26 cellular contexts compared by ENCODE assay signal in the genomic region with DNA sequence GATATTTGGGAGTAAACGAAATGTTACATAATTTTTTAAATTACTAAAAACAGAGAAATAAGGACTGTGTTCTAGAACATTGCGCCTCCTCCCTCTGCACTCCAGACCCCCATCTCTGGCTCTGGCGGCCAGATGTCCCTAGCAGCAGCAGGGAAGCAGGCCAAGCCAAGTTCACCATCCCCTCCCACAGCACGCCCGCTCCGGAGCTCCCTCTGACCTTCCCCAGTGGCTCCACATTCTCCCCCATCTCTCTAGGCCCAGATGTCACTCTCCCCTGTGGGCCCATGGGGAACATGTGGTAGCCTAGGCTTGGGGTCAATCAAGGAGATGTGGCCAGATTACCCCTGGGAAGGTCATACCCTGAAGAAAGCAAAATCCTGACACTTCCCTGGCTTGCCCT. TPM values are rescaled to one million over a fixed set of nuclear protein-coding genes. Genes with fewer than 3 reads are reported as not detected.
DNase-seq lines count a peak whose midpoint lies in the region; ATAC-seq, FAIRE-seq and TF ChIP-seq lines count a peak whose summit lies in the region.
"Had no signal": no experiment of that assay in that cellular context is flagged by ENCODE, and none has a peak within 500 bp of the region (broad histone marks: within the 10 kb centered on the region; RNA-seq: fewer than 3 reads in every experiment).

No MANE protein-coding gene starts in this region.

- no peaks in the 10 kb centered on the region for H3K79me2 ChIP-seq in astrocyte (ENCODE audit: insufficient read depth, low read length)

- H3K27me3 ChIP-seq in right atrium auricular region (no peaks in the 10 kb centered on the region), astrocyte (ENCODE audit: insufficient read depth, low read length) (peaks cover 15% of the 10 kb centered on the region)
- H3K27me3 ChIP-seq: BLaER1 had no signal

- H3K4me3 ChIP-seq in right atrium auricular region = no peak overlapping the region
- no peak overlapping the region for H3K4me3 ChIP-seq in astrocyte (ENCODE audit: insufficient read depth, low read depth, low read length)
- H3K4me3 ChIP-seq: BLaER1, HAP-1, K562 had no signal

- H3K36me3 Mint-ChIP-seq in astrocyte (ENCODE audit: low read depth, unreplicated experiment) (no peaks in the 10 kb centered on the region), T-helper 17 cell (ENCODE audit: low read depth) (peaks cover 6% of the 10 kb centered on the region)
- H3K36me3 Mint-ChIP-seq: CD4-positive, CD25-positive, alpha-beta regulatory T cell had no signal

- FAIRE-seq in astrocyte (lab: Jason Lieb, UNC) (no peak), GM19239 (lab: Jason Lieb, UNC) (no peak)
- FAIRE-seq: GM18507, HTR-8/SVneo, K562 had no signal

- H4K20me1 ChIP-seq in astrocyte (ENCODE audit: insufficient read depth, low read length) = no peaks in the 10 kb centered on the region
- H4K20me1 ChIP-seq: BLaER1 had no signal

- peaks cover 60% of the 10 kb centered on the region for H3K27me3 Mint-ChIP-seq in astrocyte (ENCODE audit: low read depth, unreplicated experiment)
- peaks cover 42% of the 10 kb centered on the region for H3K27me3 Mint-ChIP-seq in T-helper 17 cell

- ATAC-seq in Right ventricle myocardium inferior (no peak), left lobe of liver (no peak), HG03439 (IDR thresholded peaks at IDR 0.05; ENCODE audit: unreplicated experiment) (no peak), T-helper 17 cell (no peak)
- ATAC-seq: K562, Panc1 had no signal

- peaks cover 5% of the 10 kb centered on the region for H3K9me3 Mint-ChIP-seq in astrocyte (ENCODE audit: unreplicated experiment)
- H3K9me3 Mint-ChIP-seq: CD4-positive, CD25-positive, alpha-beta regulatory T cell; HFFc6 had no signal

- peak; percentile 60 for DNase-seq in Right ventricle myocardium inferior (ENCODE audit: missing footprints)
- DNase-seq in right atrium auricular region (ENCODE audit: low spot score) = no peak
- no peak for DNase-seq in astrocyte (ENCODE audit: low read depth)
- peak; percentile 40 for DNase-seq in left lobe of liver (ENCODE audit: low spot score)
- no peak for DNase-seq in T-helper 17 cell
- DNase-seq in GM19239 (ENCODE audit: insufficient read length, low spot score) = no peak
- DNase-seq: CD4-positive, CD25-positive, alpha-beta regulatory T cell; DMS53; GOT3; HFFc6; Kasumi-1; NCI-H1105; NCI-H1436 treated with DMSO at 0.1 percent for 48 hours; NCI-H187 treated with DMSO at 0.1 percent for 48 hours; NCI-H2171 treated with DMSO at 0.1 percent for 48 hours; NCI-H524 treated with DMSO at 0.1 percent for 48 hours; SHP77 treated with DMSO at 0.1 percent for 48 hours had no signal

- H3K36me3 ChIP-seq in right atrium auricular region (no peaks in the 10 kb centered on the region), astrocyte (ENCODE audit: insufficient read depth, low read length) (no peaks in the 10 kb centered on the region)
- H3K36me3 ChIP-seq: BLaER1, HAP-1 had no signal

- H2AFZ ChIP-seq in astrocyte (ENCODE audit: low read depth, low read length) = no peak overlapping the region

- no peak overlapping the region for H3K4me2 ChIP-seq in astrocyte (ENCODE audit: low read length)
- H3K4me2 ChIP-seq: BLaER1 had no signal

- no peak overlapping the region for H3K9ac ChIP-seq in astrocyte (ENCODE audit: low read length)
- H3K9ac ChIP-seq: BLaER1 had no signal

- H3K4me1 ChIP-seq in right atrium auricular region (peaks cover 0 to 9% of the 10 kb centered on the region in 2 donors), astrocyte (ENCODE audit: insufficient read depth, low read length) (no peaks in the 10 kb centered on the region)
- H3K4me1 ChIP-seq: HAP-1 had no signal

- H3K27ac Mint-ChIP-seq in astrocyte (ENCODE audit: unreplicated experiment) = peak overlapping the region; percentile 20
- H3K27ac Mint-ChIP-seq in T-helper 17 cell = no peak overlapping the region
- H3K27ac Mint-ChIP-seq: CD4-positive, CD25-positive, alpha-beta regulatory T cell; HFFc6 had no signal

- H3K27ac ChIP-seq in right atrium auricular region = no peak overlapping the region
- no peak overlapping the region for H3K27ac ChIP-seq in astrocyte (ENCODE audit: low read depth, low read length)
- H3K27ac ChIP-seq: BLaER1, RWPE1 had no signal

- H3K4me3 Mint-ChIP-seq in astrocyte (ENCODE audit: unreplicated experiment) (no peak overlapping the region), T-helper 17 cell (no peak overlapping the region)
- H3K4me3 Mint-ChIP-seq: CD4-positive, CD25-positive, alpha-beta regulatory T cell; HFFc6 had no signal

- TF ChIP-seq CTCF in right atrium auricular region (IDR thresholded peaks at IDR 0.05) = no peak
- no peak for TF ChIP-seq CTCF in astrocyte (IDR thresholded peaks at IDR 0.05; ENCODE audit: insufficient read depth, low read depth, low read length)

- intact Hi-C loops in Right ventricle myocardium inferior (cut with DNase I) = no loop called here

- H3K9me3 ChIP-seq in right atrium auricular region = no peaks in the 10 kb centered on the region
- no peaks in the 10 kb centered on the region for H3K9me3 ChIP-seq in astrocyte (ENCODE audit: insufficient read depth, low read depth, low read length)
- H3K9me3 ChIP-seq in T-helper 17 cell (ENCODE audit: control insufficient read depth, low read length, poor library complexity, severe bottlenecking) = no peaks in the 10 kb centered on the region
- H3K9me3 ChIP-seq: BLaER1, HAP-1 had no signal

- no peaks in the 10 kb centered on the region for H3K4me1 Mint-ChIP-seq in astrocyte (ENCODE audit: low read depth, unreplicated experiment)
- no peaks in the 10 kb centered on the region for H3K4me1 Mint-ChIP-seq in T-helper 17 cell

RNA-seq across cellular contexts. Expression of a gene that starts 6.3 kb away (rescaled TPM):
- total RNA-seq in Right ventricle myocardium inferior (200 TPM), right atrium auricular region (100 to 1,000 TPM in 1 of 2 donors, 10 to 100 TPM in 1; 61.4 to 132 TPM), astrocyte (0.89 and 1.9 TPM in 2 replicates), left lobe of liver (3.7 TPM), T-helper 17 cell (not detected)
- total RNA-seq: A172, HFFc6 had no signal

RNA-seq across cellular contexts. Expression of a gene that starts 43.6 kb away (rescaled TPM):
- total RNA-seq in Right ventricle myocardium inferior (55.5 TPM), right atrium auricular region (10 to 100 TPM; 65.5 to 89.4 TPM), astrocyte (26.9 and 28.3 TPM in 2 replicates), left lobe of liver (53.3 TPM), T-helper 17 cell (100 to 1,000 TPM; 169 to 219 TPM)

Comparison
In these comparisons a context has a peak if more than half of its experiments do, and no peak if none do; other contexts are left out.
1. DNase-seq: peak in Right ventricle myocardium inferior (single experiment) and left lobe of liver (single experiment); none in right atrium auricular region (single experiment), astrocyte (single experiment), T-helper 17 cell (0 of 3) and GM19239 (single experiment).
2. RNA of a gene that starts 6.3 kb away (total RNA-seq): 200 TPM in Right ventricle myocardium inferior (single experiment) and 61.4 to 132 TPM in right atrium auricular region; 3.7 TPM in left lobe of liver (single experiment), 0.89 to 1.9 TPM in astrocyte and not detected in T-helper 17 cell; every median in the first group is over 10 times any median in the second.